18 cellular contexts compared by ENCODE assay signal in the genomic region with DNA sequence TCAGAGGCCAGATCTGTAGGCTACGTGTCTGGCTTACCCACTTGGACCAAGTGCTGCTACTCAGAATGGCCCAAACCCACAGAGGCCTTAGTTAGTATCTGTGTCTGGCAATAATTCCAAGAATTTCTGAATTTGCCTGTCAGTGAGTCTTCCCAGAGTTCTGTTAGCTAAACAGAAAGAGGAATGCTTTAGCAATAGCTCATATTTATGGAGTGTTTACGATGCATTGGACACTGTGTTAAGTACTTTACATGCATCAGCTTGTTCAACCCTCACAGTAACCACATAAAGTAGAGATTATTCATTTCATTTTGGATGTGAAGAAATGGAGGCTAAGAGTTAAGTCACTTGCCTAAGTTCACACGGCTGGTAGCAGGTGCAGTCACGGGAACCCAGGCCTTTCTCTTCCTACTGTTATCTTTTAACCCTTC.
DNase-seq lines count a peak whose midpoint lies in the region; ATAC-seq and TF ChIP-seq lines count a peak whose summit lies in the region.
"Had no signal": no experiment of that assay in that cellular context is flagged by ENCODE, and none has a peak within 500 bp of the region (broad histone marks: within the 10 kb centered on the region; RNA-seq: fewer than 3 reads in every experiment).

No MANE protein-coding gene starts in this region.

- H3K36me3 ChIP-seq in IMR-90 (ENCODE audit: control insufficient read depth, insufficient read depth, low read length), result no peaks in the 10 kb centered on the region
- H3K36me3 ChIP-seq in mesenchymal stem cell (ENCODE audit: control insufficient read depth in 1 of 2, insufficient read depth in 2 of 2, low read depth in 1 of 2, low read length in 2 of 2), result no peaks in the 10 kb centered on the region
- H3K36me3 ChIP-seq: tibial nerve had no signal

- no peak overlapping the region for H2AK9ac ChIP-seq in IMR-90 (replicated peaks; ENCODE audit: low read depth, low read length, poor library complexity)

- H3K9ac ChIP-seq in IMR-90 (ENCODE audit: low read depth, low read length), result no peak overlapping the region
- H3K9ac ChIP-seq in mesenchymal stem cell (ENCODE audit: low read length), result no peak overlapping the region

- H3K18ac ChIP-seq in IMR-90 (ENCODE audit: low read depth, low read length) (no peak overlapping the region), mesenchymal stem cell (ENCODE audit: low read depth in 1 of 2, low read length in 2 of 2) (no peak overlapping the region)

- no peak for TF ChIP-seq RAD21 in IMR-90 (IDR thresholded peaks at IDR 0.05; ENCODE audit: low read length)

- POLR2A ChIA-PET in IMR-90 (lab: Charles Lee; ENCODE audit: unreplicated experiment), result no interaction called here

- no peak overlapping the region for H3K4me2 ChIP-seq in IMR-90 (ENCODE audit: low read depth, low read length)
- no peak overlapping the region for H3K4me2 ChIP-seq in mesenchymal stem cell (ENCODE audit: low read length, poor library complexity, severe bottlenecking)

- H3K27me3 ChIP-seq in IMR-90 (ENCODE audit: control insufficient read depth, insufficient read depth, low read length), result peaks cover 3% of the 10 kb centered on the region; the same call in 1 of the 2 replicates
- H3K27me3 ChIP-seq in mesenchymal stem cell (ENCODE audit: control insufficient read depth in 1 of 2, insufficient read depth in 1 of 2, low read length in 2 of 2), result no peaks in the 10 kb centered on the region
- H3K27me3 ChIP-seq: tibial nerve had no signal

- H3K4me1 ChIP-seq in IMR-90 (ENCODE audit: control insufficient read depth, insufficient read depth, low read length) (peaks cover 4% of the 10 kb centered on the region), mesenchymal stem cell (ENCODE audit: control insufficient read depth, insufficient read depth, low read depth, low read length) (no peaks in the 10 kb centered on the region)

- H3K14ac ChIP-seq in IMR-90 (replicated peaks; ENCODE audit: low read depth, low read length), result no peak overlapping the region
- H3K14ac ChIP-seq in mesenchymal stem cell (ENCODE audit: low read length in 2 of 2), result no peak overlapping the region

- BruUV-seq in IMR-90 (replicated peaks; lab: Mats Ljungman, UMichigan), result no TSS peak

- no peak for TF ChIP-seq CTCF in AG09309 (IDR thresholded peaks at IDR 0.05; ENCODE audit: control insufficient read depth, insufficient read depth, low read depth, low read length, missing control alignments)
- TF ChIP-seq CTCF in IMR-90 (conservative IDR thresholded peaks at IDR 0.05; ENCODE audit: low read depth, low read length), result no peak

- intact Hi-C loops in IMR-90 (cut with micrococcal nuclease), result loop anchor here (5.0 kb wide), 2 partner anchors 63 to 233 kb away; a partner anchor contains a TSS

- TF ChIP-seq POLR2A in IMR-90 (IDR thresholded peaks at IDR 0.05; ENCODE audit: low read depth, low read length), result no peak

- ATAC-seq in IMR-90 (ENCODE audit: low read depth), result peak; percentile 97
- peak; percentile 37 for ATAC-seq in esophagus mucosa
- ATAC-seq in HG02798 (IDR thresholded peaks at IDR 0.05; ENCODE audit: poor library complexity, unreplicated experiment), result no peak
- ATAC-seq: natural killer cell had no signal

- H3K27ac ChIP-seq in IMR-90 (ENCODE audit: insufficient read depth, low read length) (0 out of 2 replicates have a peak overlapping the region, but pooled peaks have one; percentile 9), mesenchymal stem cell (ENCODE audit: low read length, poor library complexity, severe bottlenecking) (no peak overlapping the region)
- H3K27ac ChIP-seq: tibial nerve had no signal

- H3K4me3 ChIP-seq in AG09309 (ENCODE audit: control insufficient read depth, low read depth, low read length), result no peak overlapping the region
- no peak overlapping the region for H3K4me3 ChIP-seq in IMR-90 (ENCODE audit: insufficient read depth, low read depth, low read length)
- H3K4me3 ChIP-seq in mesenchymal stem cell (ENCODE audit: insufficient read depth in 1 of 2, low read depth in 1 of 2, low read length in 2 of 2), result no peak overlapping the region
- H3K4me3 ChIP-seq: tibial nerve had no signal

- H2BK12ac ChIP-seq in mesenchymal stem cell (ENCODE audit: low read length in 2 of 2), result no peak overlapping the region

- no peak overlapping the region for H4K5ac ChIP-seq in IMR-90 (ENCODE audit: low read depth, low read length)

- in situ Hi-C loops in IMR-90 (cut with MboI; ENCODE audit: low sequenced_read_pairs), result no loop called here

- H2BK15ac ChIP-seq in IMR-90 (ENCODE audit: low read depth, low read length) (no peak overlapping the region), mesenchymal stem cell (ENCODE audit: low read depth, poor library complexity, severe bottlenecking) (no peak overlapping the region)

- peak overlapping the region; percentile 6; the same call in 1 of the 2 replicates for H2BK120ac ChIP-seq in IMR-90 (ENCODE audit: low read depth, low read length)
- H2BK120ac ChIP-seq in mesenchymal stem cell (ENCODE audit: low read depth, low read length), result no peak overlapping the region

- H3K9me1 ChIP-seq in IMR-90 (ENCODE audit: insufficient read depth, low read length), result 0 out of 2 replicates have a peak, but pooled peaks cover 2% of the 10 kb centered on the region

- H3K9me3 ChIP-seq in IMR-90 (ENCODE audit: control insufficient read depth, insufficient read depth, low read length), result no peaks in the 10 kb centered on the region
- no peaks in the 10 kb centered on the region for H3K9me3 ChIP-seq in mesenchymal stem cell (ENCODE audit: control insufficient read depth, low read length)
- H3K9me3 ChIP-seq: tibial nerve had no signal

- H2AFZ ChIP-seq in IMR-90 (replicated peaks; ENCODE audit: low read length, poor library complexity) (no peak overlapping the region), mesenchymal stem cell (ENCODE audit: low read depth, low read length) (no peak overlapping the region)

- H2BK5ac ChIP-seq in IMR-90 (ENCODE audit: low read depth, low read length, poor library complexity, severe bottlenecking) (peak overlapping the region; percentile 2), mesenchymal stem cell (ENCODE audit: low read depth, low read length, poor library complexity, severe bottlenecking) (no peak overlapping the region)

- H4K91ac ChIP-seq in IMR-90 (ENCODE audit: insufficient read depth, low read depth, low read length), result no peak overlapping the region
- H4K91ac ChIP-seq in mesenchymal stem cell (ENCODE audit: low read length), result no peak overlapping the region

- H3K4ac ChIP-seq in IMR-90 (ENCODE audit: low read depth, low read length), result no peak overlapping the region; the same call in 1 of the 2 replicates
- H3K4ac ChIP-seq in mesenchymal stem cell (ENCODE audit: low read depth in 1 of 2, low read length in 2 of 2), result no peak overlapping the region

- H4K8ac ChIP-seq in IMR-90 (ENCODE audit: low read depth in 2 of 2, low read length in 2 of 2) (no peak overlapping the region; a peak in 1 of 4 replicates), mesenchymal stem cell (ENCODE audit: low read length) (no peak overlapping the region)

- H2BK20ac ChIP-seq in IMR-90 (ENCODE audit: low read depth, low read length), result peak overlapping the region; percentile 38; the same call in 1 of the 2 replicates

- dilution Hi-C loops in IMR-90 (cut with HindIII; ENCODE audit: low sequenced_read_pairs, unreplicated experiment), result no loop called here

- H2AK5ac ChIP-seq in IMR-90 (ENCODE audit: low read depth, low read length) (no peak overlapping the region), mesenchymal stem cell (ENCODE audit: low read length, severe bottlenecking) (no peak overlapping the region)

- no peaks in the 10 kb centered on the region for H4K20me1 ChIP-seq in IMR-90 (ENCODE audit: insufficient read depth, low read length)

- WGBS in IMR-90 (ENCODE audit: extremely low coverage in 2 of 2, insufficient read length in 1 of 2), 2 experiments, result no CpG with 5 or more reads among the region's 4 CpGs
- 40% methylated on average over 3 of the region's 4 CpGs for WGBS in mesenchymal stem cell

- H3K79me1 ChIP-seq in IMR-90 (ENCODE audit: low read depth in 1 of 2, low read length in 2 of 2), result no peaks in the 10 kb centered on the region
- no peaks in the 10 kb centered on the region for H3K79me1 ChIP-seq in mesenchymal stem cell (replicated peaks; ENCODE audit: low read length, poor library complexity, severe bottlenecking)

- DNase-seq in AG09309 (ENCODE audit: low read depth), result peak; percentile 97
- DNase-seq in IMR-90, result peak; percentile 89
- DNase-seq in mesenchymal stem cell, result peak; percentile 93
- DNase-seq in NCI-H446 treated with DMSO at 0.1 percent for 48 hours (lab: John Stamatoyannopoulos, UW), result no peak
- DNase-seq in UCSD-AML1 (lab: John Stamatoyannopoulos, UW; ENCODE audit: unreplicated experiment), result no peak
- DNase-seq in NCI-H524 treated with DMSO at 0.1 percent for 48 hours (lab: John Stamatoyannopoulos, UW), result no peak
- DNase-seq: ACHN; activated CD4-positive, alpha-beta T cell treated with anti-CD3 and anti-CD28 coated beads, Interleukin-2, amount 10 ng/mL, durations not matched to agents 7 days and 5 days; activated naive CD8-positive, alpha-beta T cell treated with anti-CD3 and anti-CD28 coated beads, Interleukin-2, amount 10 ng/mL, durations not matched to agents 7 days and 5 days; activated T-cell treated with anti-CD3 and anti-CD28 coated beads, Interleukin-2, amount 50 U/mL, for 24 hours; natural killer cell; NCI-H1048; NCI-H2171 treated with DMSO at 0.1 percent for 48 hours; retina; stimulated activated CD8-positive, alpha-beta memory T cell treated with anti-CD3 and anti-CD28 coated beads, Interleukin-4, amount 100 ng/mL, for 48 hours had no signal

- no peak overlapping the region for H3K56ac ChIP-seq in IMR-90 (ENCODE audit: extremely low read depth, insufficient read depth, low read length)

- CTCF ChIA-PET in IMR-90 (lab: Yijun Ruan, JAX), result no interaction called here

- 0 out of 2 replicates have a peak overlapping the region, but pooled peaks have one; percentile 46 for H3K23ac ChIP-seq in IMR-90 (ENCODE audit: low read depth, low read length)
- no peak overlapping the region for H3K23ac ChIP-seq in mesenchymal stem cell (ENCODE audit: low read length in 2 of 2)

TF ChIP-seq in IMR-90, 13 proteins besides CTCF, POLR2A, EP300 and RAD21 (continues in another document):
- TF ChIP-seq FOS (IDR thresholded peaks at IDR 0.05; ENCODE audit: low read depth, low read length), result 0 out of 2 replicates have a peak, but pooled peaks have one; percentile 14
- TF ChIP-seq SMC3 (IDR thresholded peaks at IDR 0.05; ENCODE audit: low read depth, low read length), result no peak
- no peak for TF ChIP-seq RCOR1 (IDR thresholded peaks at IDR 0.05; ENCODE audit: insufficient replicate concordance, low read length)
- TF ChIP-seq, protein P1, sequence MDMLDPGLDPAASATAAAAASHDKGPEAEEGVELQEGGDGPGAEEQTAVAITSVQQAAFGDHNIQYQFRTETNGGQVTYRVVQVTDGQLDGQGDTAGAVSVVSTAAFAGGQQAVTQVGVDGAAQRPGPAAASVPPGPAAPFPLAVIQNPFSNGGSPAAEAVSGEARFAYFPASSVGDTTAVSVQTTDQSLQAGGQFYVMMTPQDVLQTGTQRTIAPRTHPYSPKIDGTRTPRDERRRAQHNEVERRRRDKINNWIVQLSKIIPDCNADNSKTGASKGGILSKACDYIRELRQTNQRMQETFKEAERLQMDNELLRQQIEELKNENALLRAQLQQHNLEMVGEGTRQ (IDR thresholded peaks at IDR 0.05; ENCODE audit: low read depth, low read length), result no peak
- TF ChIP-seq BHLHE40 (IDR thresholded peaks at IDR 0.05; ENCODE audit: low read depth, low read length), result 0 out of 2 replicates have a peak, but pooled peaks have one; percentile 35

Comparison
In these comparisons a context has a peak if more than half of its experiments do, and no peak if none do; other contexts are left out.
1. DNase-seq: peak in AG09309 (single experiment), IMR-90 (single experiment) and mesenchymal stem cell (single experiment); none in NCI-H446 treated with DMSO at 0.1 percent for 48 hours (single experiment), UCSD-AML1 (single experiment) and NCI-H524 treated with DMSO at 0.1 percent for 48 hours (single experiment).